7 cellular contexts compared by ENCODE assay signal in the genomic region with DNA sequence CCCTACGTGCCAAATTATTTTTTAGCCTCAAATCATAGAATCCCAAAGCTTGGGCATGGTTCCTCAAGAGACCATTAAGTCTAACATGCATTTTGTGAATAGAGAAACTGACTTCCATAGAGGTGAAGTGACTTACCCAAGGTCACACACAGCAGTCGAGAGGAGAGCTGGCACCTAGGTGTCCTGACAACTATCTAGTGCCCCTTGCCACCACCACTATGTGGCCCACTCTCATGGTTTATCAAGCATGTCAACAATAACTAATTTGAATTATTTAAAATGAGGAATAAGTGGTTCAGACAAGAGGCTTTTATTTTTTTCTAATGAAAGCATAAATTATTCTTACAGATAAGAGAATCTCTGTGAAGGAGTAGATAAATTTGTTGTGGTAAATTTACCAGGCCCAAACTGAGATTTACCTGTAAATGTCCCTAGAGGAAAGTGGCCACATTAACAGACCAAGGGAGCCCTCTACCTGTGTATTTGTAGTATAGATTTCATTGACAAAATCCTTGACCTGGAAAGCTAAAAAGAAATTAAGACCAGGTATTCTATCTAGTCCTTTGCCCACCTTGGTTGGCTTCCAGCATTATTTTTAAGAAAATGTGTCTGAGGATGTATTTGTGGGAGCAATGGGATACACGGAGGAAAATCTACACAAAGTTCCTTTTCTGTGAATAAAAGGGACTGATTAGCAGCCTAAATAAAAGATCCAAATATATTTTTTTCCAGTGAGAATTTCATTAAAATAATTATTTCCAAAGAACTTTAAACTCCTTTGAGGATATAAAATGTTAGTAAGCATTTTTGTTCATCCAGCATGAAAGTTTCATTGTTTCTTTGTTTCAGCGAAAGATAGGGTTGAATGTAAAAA. TPM values are rescaled to one million over a fixed set of nuclear protein-coding genes. Genes with fewer than 3 reads are reported as not detected.
A peak's percentile ranks its signal among the peaks of the same experiment; 100 is the strongest.
DNase-seq lines count a peak whose midpoint lies in the region; ATAC-seq and TF ChIP-seq lines count a peak whose summit lies in the region.

No MANE protein-coding gene starts in this region.

- intact Hi-C loops in HCT116 (cut with micrococcal nuclease), result loop anchor here (1.0 to 10.0 kb wide), 3 partner anchors 199 to 357 kb away; a partner anchor contains a TSS

- no peak overlapping the region for H3K4me2 ChIP-seq in HCT116 (ENCODE audit: low read length)

- H3K9ac ChIP-seq in HCT116 (ENCODE audit: low read length) (no peak overlapping the region), SK-N-MC (ENCODE audit: insufficient read length) (peak overlapping the region; percentile 5)

- TF ChIP-seq CTCF in HCT116 (IDR thresholded peaks at IDR 0.05 in 2 of 3, conservative IDR thresholded peaks at IDR 0.05 in 1 of 3; ENCODE audit: borderline replicate concordance in 1 of 3, insufficient read depth in 1 of 3, low read depth in 2 of 3, low read length in 2 of 3), result peak; percentile 46 to 82 (median 65)
- peak; percentile 40 for TF ChIP-seq CTCF in fibroblast of mammary gland (conservative IDR thresholded peaks at IDR 0.05; ENCODE audit: control insufficient read depth, insufficient read depth, low read depth, low read length)

- no peaks in the 10 kb centered on the region for H4K20me1 ChIP-seq in HCT116 (ENCODE audit: insufficient read depth)

- H2AFZ ChIP-seq in HCT116 (ENCODE audit: low read depth, low read length, poor library complexity, severe bottlenecking), result no peak overlapping the region

- DNase-seq in DMS53 (lab: John Stamatoyannopoulos, UW) (peak; percentile 61), HCT116 (ENCODE audit: low read depth, low spot score) (peak; percentile 42), SK-N-MC (ENCODE audit: low read depth, low spot score) (no peak), fibroblast of mammary gland (ENCODE audit: low read depth) (peak; percentile 52), renal cortical epithelial cell (ENCODE audit: low read depth) (peak; percentile 64)

- no peaks in the 10 kb centered on the region for H3K79me2 ChIP-seq in HCT116 (ENCODE audit: insufficient read depth, low read length)

- POLR2A ChIA-PET in HCT116 (lab: Charles Lee), result interaction anchor here (1.1 to 1.2 kb wide), 2 partner anchors 355 to 357 kb away, joined by 3 read pairs; no protein-coding TSS in a partner anchor

- no peaks in the 10 kb centered on the region for H3K4me1 ChIP-seq in HCT116 (ENCODE audit: control insufficient read depth in 1 of 2, insufficient read depth in 2 of 2, low read length in 2 of 2)

- H3K36me3 ChIP-seq in HCT116 (ENCODE audit: control insufficient read depth in 1 of 2, insufficient read depth in 2 of 2, low read length in 2 of 2) (no peaks in the 10 kb centered on the region), SK-N-MC (ENCODE audit: insufficient read depth, low read length) (no peaks in the 10 kb centered on the region)

- RAD21 ChIA-PET in HCT116 (lab: Charles Lee; ENCODE audit: low non-redundant PET in 1 of 2, low total read pairs in 2 of 2, uncharacterized antibody in 2 of 2, unreplicated experiment in 2 of 2), result interaction anchor here (0.6 to 2.2 kb wide), 4 partner anchors 63 to 360 kb away, joined by 3 to 13 read pairs (median 7); no protein-coding TSS in a partner anchor

- no TSS peak for BruUV-seq in HCT116 (replicated peaks; lab: Mats Ljungman, UMichigan)

- no peaks in the 10 kb centered on the region for H3K27me3 ChIP-seq in HCT116 (ENCODE audit: insufficient read depth, low read length)

- H3K9me3 ChIP-seq in HCT116 (ENCODE audit: control insufficient read depth in 1 of 2, insufficient read depth in 1 of 2, low read depth in 1 of 2, low read length in 2 of 2) (no peaks in the 10 kb centered on the region), SK-N-MC (ENCODE audit: low read depth, low read length) (no peaks in the 10 kb centered on the region)

- no peak for TF ChIP-seq POLR2A in HCT116 (IDR thresholded peaks at IDR 0.05; ENCODE audit: borderline replicate concordance, extremely low read depth, insufficient read depth, insufficient read length)

- peak; percentile 87 for TF ChIP-seq RAD21 in HCT116 (IDR thresholded peaks at IDR 0.05; ENCODE audit: low read depth)

- CTCF ChIA-PET in HCT116 (lab: Charles Lee), result interaction anchor here (0.6 to 2.0 kb wide), 8 partner anchors 64 to 376 kb away, joined by 3 to 43 read pairs (median 6); no protein-coding TSS in a partner anchor

- H3K9me2 ChIP-seq in HCT116 (ENCODE audit: insufficient read depth), result no peaks in the 10 kb centered on the region

- H3K4me3 ChIP-seq in HCT116 (replicated peaks in 1 of 2; ENCODE audit: low read depth in 1 of 2, low read length in 2 of 2) (no peak overlapping the region), SK-N-MC (no peak overlapping the region), fibroblast of mammary gland (ENCODE audit: control insufficient read depth, low read depth, low read length) (no peak overlapping the region)

- peak; percentile 91 for ATAC-seq in HCT116
- no peak for ATAC-seq in HG03097 (IDR thresholded peaks at IDR 0.05; ENCODE audit: low FRiP score, unreplicated experiment)
- ATAC-seq in HG03039 (IDR thresholded peaks at IDR 0.05; ENCODE audit: unreplicated experiment), result no peak

- no peak overlapping the region for H3K27ac ChIP-seq in HCT116 (ENCODE audit: low read depth, low read length)
- H3K27ac ChIP-seq in SK-N-MC, result peak overlapping the region; percentile 12; the same call in 1 of the 2 replicates

TF ChIP-seq in HCT116, 20 proteins besides CTCF, POLR2A, EP300 and RAD21 (continues in another document):
- TF ChIP-seq POLR2AphosphoS5 (IDR thresholded peaks at IDR 0.05; ENCODE audit: low read depth, low read length) (no peak), ELF1 (IDR thresholded peaks at IDR 0.05; ENCODE audit: borderline replicate concordance, low read depth) (no peak), EZH2phosphoT487 (IDR thresholded peaks at IDR 0.05; ENCODE audit: borderline replicate concordance) (no peak), EGR1 (IDR thresholded peaks at IDR 0.05; ENCODE audit: low read depth) (no peak), ZFX (IDR thresholded peaks at IDR 0.05) (no peak), ZNF274 (IDR thresholded peaks at IDR 0.05; ENCODE audit: low read depth, low read length) (no peak), JUND (IDR thresholded peaks at IDR 0.05) (no peak), CEBPB (IDR thresholded peaks at IDR 0.05; ENCODE audit: low read depth) (no peak), SRF (IDR thresholded peaks at IDR 0.05; ENCODE audit: low read depth) (no peak), SP1 (IDR thresholded peaks at IDR 0.05; ENCODE audit: low read depth) (no peak), TCF7L2 (IDR thresholded peaks at IDR 0.05; ENCODE audit: borderline replicate concordance, extremely low read depth, insufficient read depth, insufficient read length) (no peak)
- TF ChIP-seq, protein P1, sequence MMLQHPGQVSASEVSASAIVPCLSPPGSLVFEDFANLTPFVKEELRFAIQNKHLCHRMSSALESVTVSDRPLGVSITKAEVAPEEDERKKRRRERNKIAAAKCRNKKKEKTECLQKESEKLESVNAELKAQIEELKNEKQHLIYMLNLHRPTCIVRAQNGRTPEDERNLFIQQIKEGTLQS (IDR thresholded peaks at IDR 0.05), result no peak
- TF ChIP-seq, protein P2, sequence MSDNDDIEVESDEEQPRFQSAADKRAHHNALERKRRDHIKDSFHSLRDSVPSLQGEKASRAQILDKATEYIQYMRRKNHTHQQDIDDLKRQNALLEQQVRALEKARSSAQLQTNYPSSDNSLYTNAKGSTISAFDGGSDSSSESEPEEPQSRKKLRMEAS (IDR thresholded peaks at IDR 0.05), result no peak
- TF ChIP-seq, protein P3, sequence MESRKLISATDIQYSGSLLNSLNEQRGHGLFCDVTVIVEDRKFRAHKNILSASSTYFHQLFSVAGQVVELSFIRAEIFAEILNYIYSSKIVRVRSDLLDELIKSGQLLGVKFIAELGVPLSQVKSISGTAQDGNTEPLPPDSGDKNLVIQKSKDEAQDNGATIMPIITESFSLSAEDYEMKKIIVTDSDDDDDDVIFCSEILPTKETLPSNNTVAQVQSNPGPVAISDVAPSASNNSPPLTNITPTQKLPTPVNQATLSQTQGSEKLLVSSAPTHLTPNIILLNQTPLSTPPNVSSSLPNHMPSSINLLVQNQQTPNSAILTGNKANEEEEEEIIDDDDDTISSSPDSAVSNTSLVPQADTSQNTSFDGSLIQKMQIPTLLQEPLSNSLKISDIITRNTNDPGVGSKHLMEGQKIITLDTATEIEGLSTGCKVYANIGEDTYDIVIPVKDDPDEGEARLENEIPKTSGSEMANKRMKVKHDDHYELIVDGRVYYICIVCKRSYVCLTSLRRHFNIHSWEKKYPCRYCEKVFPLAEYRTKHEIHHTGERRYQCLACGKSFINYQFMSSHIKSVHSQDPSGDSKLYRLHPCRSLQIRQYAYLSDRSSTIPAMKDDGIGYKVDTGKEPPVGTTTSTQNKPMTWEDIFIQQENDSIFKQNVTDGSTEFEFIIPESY (IDR thresholded peaks at IDR 0.05; ENCODE audit: extremely low read depth, insufficient replicate concordance, low read length), result no peak
- TF ChIP-seq, protein P4, sequence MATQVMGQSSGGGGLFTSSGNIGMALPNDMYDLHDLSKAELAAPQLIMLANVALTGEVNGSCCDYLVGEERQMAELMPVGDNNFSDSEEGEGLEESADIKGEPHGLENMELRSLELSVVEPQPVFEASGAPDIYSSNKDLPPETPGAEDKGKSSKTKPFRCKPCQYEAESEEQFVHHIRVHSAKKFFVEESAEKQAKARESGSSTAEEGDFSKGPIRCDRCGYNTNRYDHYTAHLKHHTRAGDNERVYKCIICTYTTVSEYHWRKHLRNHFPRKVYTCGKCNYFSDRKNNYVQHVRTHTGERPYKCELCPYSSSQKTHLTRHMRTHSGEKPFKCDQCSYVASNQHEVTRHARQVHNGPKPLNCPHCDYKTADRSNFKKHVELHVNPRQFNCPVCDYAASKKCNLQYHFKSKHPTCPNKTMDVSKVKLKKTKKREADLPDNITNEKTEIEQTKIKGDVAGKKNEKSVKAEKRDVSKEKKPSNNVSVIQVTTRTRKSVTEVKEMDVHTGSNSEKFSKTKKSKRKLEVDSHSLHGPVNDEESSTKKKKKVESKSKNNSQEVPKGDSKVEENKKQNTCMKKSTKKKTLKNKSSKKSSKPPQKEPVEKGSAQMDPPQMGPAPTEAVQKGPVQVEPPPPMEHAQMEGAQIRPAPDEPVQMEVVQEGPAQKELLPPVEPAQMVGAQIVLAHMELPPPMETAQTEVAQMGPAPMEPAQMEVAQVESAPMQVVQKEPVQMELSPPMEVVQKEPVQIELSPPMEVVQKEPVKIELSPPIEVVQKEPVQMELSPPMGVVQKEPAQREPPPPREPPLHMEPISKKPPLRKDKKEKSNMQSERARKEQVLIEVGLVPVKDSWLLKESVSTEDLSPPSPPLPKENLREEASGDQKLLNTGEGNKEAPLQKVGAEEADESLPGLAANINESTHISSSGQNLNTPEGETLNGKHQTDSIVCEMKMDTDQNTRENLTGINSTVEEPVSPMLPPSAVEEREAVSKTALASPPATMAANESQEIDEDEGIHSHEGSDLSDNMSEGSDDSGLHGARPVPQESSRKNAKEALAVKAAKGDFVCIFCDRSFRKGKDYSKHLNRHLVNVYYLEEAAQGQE (IDR thresholded peaks at IDR 0.05; ENCODE audit: low read depth), result no peak

RNA-seq across cellular contexts. Expression of a gene that starts 49.1 kb away (rescaled TPM):
- total RNA-seq in HCT116 (2021; ENCODE audit: unreplicated experiment), result 4.6 TPM
- 3.3 and 5.3 TPM in 2 replicates for polyA plus RNA-seq in HCT116 (2012)
- 3.0 and 14.0 TPM in 2 replicates for total RNA-seq in renal cortical epithelial cell

RNA-seq across cellular contexts. Expression of a gene that starts 49.3 kb away (rescaled TPM):
- total RNA-seq in HCT116 (2021; ENCODE audit: unreplicated experiment), result 52.0 TPM
- 40.0 and 42.4 TPM in 2 replicates for polyA plus RNA-seq in HCT116 (2012)
- total RNA-seq in renal cortical epithelial cell, result 78.8 and 97.2 TPM in 2 replicates
